Comparison of ENCODE assay signal across 8 cellular contexts in genomic region chr16:11914210-11914758, GRCh38. TPM values are rescaled to one million over a fixed set of nuclear protein-coding genes. Genes with fewer than 3 reads are reported as not detected.
DNase-seq lines count a peak whose midpoint lies in the region; ATAC-seq and TF ChIP-seq lines count a peak whose summit lies in the region.

No MANE protein-coding gene starts in this region.

- H3K9me3 Mint-ChIP-seq in naive thymus-derived CD4-positive, alpha-beta T cell, result peaks cover 0 to 8% (median 0%) of the 10 kb centered on the region in 11 donors

- peak overlapping the region; percentile 84 to 99 (median 96) for H3K4me3 Mint-ChIP-seq in naive thymus-derived CD4-positive, alpha-beta T cell

- peak overlapping the region; percentile 91 for H3K27ac ChIP-seq in KOPT-K1 (ENCODE audit: low read depth, low read length, poor library complexity, severe bottlenecking)
- H3K27ac ChIP-seq in colonic mucosa, result peak overlapping the region; percentile 95
- H3K27ac ChIP-seq in naive thymus-derived CD4-positive, alpha-beta T cell (ENCODE audit: low read depth, low read length), result peak overlapping the region; percentile 87

- H3K36me3 Mint-ChIP-seq in naive thymus-derived CD4-positive, alpha-beta T cell, result peaks cover 0 to 9% (median 0%) of the 10 kb centered on the region in 5 donors

- H3K27me3 ChIP-seq in BE2C (no peaks in the 10 kb centered on the region), colonic mucosa (no peaks in the 10 kb centered on the region)
- no peaks in the 10 kb centered on the region for H3K27me3 ChIP-seq in naive thymus-derived CD4-positive, alpha-beta T cell (ENCODE audit: control insufficient read depth in 2 of 2, insufficient read depth in 2 of 2, low read length in 2 of 2)

- POLR2A ChIA-PET in naive thymus-derived CD4-positive, alpha-beta T cell (lab: Charles Lee), result interaction anchor here (0.5 to 3.4 kb wide), 7 partner anchors 10 to 945 kb away, joined by 3 to 10 read pairs (median 3); partner anchors contain the start of genes RSL1D1 and SNX29

- H3K36me3 ChIP-seq in BE2C (peaks cover 5% of the 10 kb centered on the region; the same call in 1 of the 2 replicates), KOPT-K1 (ENCODE audit: insufficient read depth, low read length) (peaks cover 32% of the 10 kb centered on the region), colonic mucosa (no peaks in the 10 kb centered on the region)
- H3K36me3 ChIP-seq in naive thymus-derived CD4-positive, alpha-beta T cell (ENCODE audit: control insufficient read depth in 2 of 3, insufficient read depth in 3 of 3, low read length in 3 of 3), result peaks cover 0 to 3% (median 0%) of the 10 kb centered on the region in 3 experiments

- peaks cover 0 to 3% (median 0%) of the 10 kb centered on the region in 5 donors for H3K27me3 Mint-ChIP-seq in naive thymus-derived CD4-positive, alpha-beta T cell

- TF ChIP-seq CTCF in BE2C (IDR thresholded peaks at IDR 0.05; ENCODE audit: low read depth, low read length) (no peak), colonic mucosa (IDR thresholded peaks at IDR 0.05) (no peak)

- CTCF ChIA-PET in naive thymus-derived CD4-positive, alpha-beta T cell (lab: Charles Lee), result no interaction called here

- no peak for ATAC-seq in naive thymus-derived CD4-positive, alpha-beta T cell
- ATAC-seq in GM19328 (IDR thresholded peaks at IDR 0.05; ENCODE audit: unreplicated experiment), result no peak

- H3K4me3 ChIP-seq in BE2C (ENCODE audit: low read depth, low read length) (peak overlapping the region; percentile 78), colonic mucosa (peak overlapping the region; percentile 82)
- H3K4me3 ChIP-seq in naive thymus-derived CD4-positive, alpha-beta T cell (ENCODE audit: low read length), result peak overlapping the region; percentile 74

- peak overlapping the region; percentile 82 to 98 (median 94) for H3K27ac Mint-ChIP-seq in naive thymus-derived CD4-positive, alpha-beta T cell

- DNase-seq in BE2C, result no peak
- DNase-seq in colonic mucosa, result no peak
- DNase-seq in naive thymus-derived CD4-positive, alpha-beta T cell, result peak in 7 of 9 donors; percentile 41 to 66 (median 56)
- no peak for DNase-seq in superior temporal gyrus (ENCODE audit: extremely low spot score)
- no peak for DNase-seq in DMS 273 treated with DMSO at 0.1 percent for 48 hours (lab: John Stamatoyannopoulos, UW)
- no peak for DNase-seq in NCI-H2081 (lab: John Stamatoyannopoulos, UW)

- no peaks in the 10 kb centered on the region for H3K4me1 ChIP-seq in BE2C
- H3K4me1 ChIP-seq in colonic mucosa, result peaks cover 8% of the 10 kb centered on the region
- peaks cover 17 to 35% of the 10 kb centered on the region in 2 donors for H3K4me1 ChIP-seq in naive thymus-derived CD4-positive, alpha-beta T cell (ENCODE audit: control insufficient read depth in 2 of 2, insufficient read depth in 2 of 2, low read length in 2 of 2)

- intact Hi-C loops in colonic mucosa (cut with DNase I), result loop anchor here (5.0 kb wide), 1 partner anchor 62 kb away; the partner anchor contains the start of gene RSL1D1
- intact Hi-C loops in naive thymus-derived CD4-positive, alpha-beta T cell (cut with micrococcal nuclease), result loop anchor here in 1 of 2 donors (1.0 to 10.0 kb wide), 3 partner anchors 8 to 349 kb away; no protein-coding TSS in a partner anchor

- H3K9ac ChIP-seq in colonic mucosa (ENCODE audit: low read depth in 2 of 2, low read length in 2 of 2), result peak overlapping the region in 1 of 2 donors; percentile 97

- peaks cover 32 to 53% (median 50%) of the 10 kb centered on the region in 7 donors for H3K4me1 Mint-ChIP-seq in naive thymus-derived CD4-positive, alpha-beta T cell

- no peaks in the 10 kb centered on the region for H3K9me3 ChIP-seq in BE2C
- no peaks in the 10 kb centered on the region for H3K9me3 ChIP-seq in KOPT-K1 (ENCODE audit: insufficient read depth, low read length, poor library complexity, severe bottlenecking)
- H3K9me3 ChIP-seq in colonic mucosa, result no peaks in the 10 kb centered on the region
- H3K9me3 ChIP-seq in naive thymus-derived CD4-positive, alpha-beta T cell (ENCODE audit: control insufficient read depth in 2 of 3, low read length in 3 of 3), result no peaks in the 10 kb centered on the region

RNA-seq across cellular contexts. Expression of gene GSPT1, which starts 1.5 kb away (rescaled TPM):
- polyA plus RNA-seq in BE2C (2012; ENCODE audit: insufficient read depth, insufficient read length, low read depth), result 68.1 TPM
- 100 to 1,000 TPM; 135 to 174 TPM for total RNA-seq in colonic mucosa
- total RNA-seq in naive thymus-derived CD4-positive, alpha-beta T cell, result 100 to 1,000 TPM in 3 of 5 experiments, 10 to 100 TPM in 2; 92.8 to 148 (median 101) TPM
- polyA plus RNA-seq in naive thymus-derived CD4-positive, alpha-beta T cell, result 10 to 100 TPM; 71.0 to 92.7 TPM

RNA-seq across cellular contexts. Expression of gene NPIPB2, which starts 27.6 kb away (rescaled TPM):
- 1.3 TPM for polyA plus RNA-seq in BE2C (2012; ENCODE audit: insufficient read depth, insufficient read length, low read depth)
- 1 to 10 TPM; 2.4 to 9.3 TPM for total RNA-seq in colonic mucosa
- 10 to 100 TPM; 13.7 to 31.0 (median 19.1) TPM for total RNA-seq in naive thymus-derived CD4-positive, alpha-beta T cell
- polyA plus RNA-seq in naive thymus-derived CD4-positive, alpha-beta T cell, result 1 to 10 TPM; 2.2 to 3.2 TPM

RNA-seq across cellular contexts. Expression of gene TNFRSF17, which starts 50.7 kb away (rescaled TPM):
- not detected for polyA plus RNA-seq in BE2C (2012; ENCODE audit: insufficient read depth, insufficient read length, low read depth)
- total RNA-seq in colonic mucosa, result 1 to 10 TPM; 1.3 to 4.2 TPM
- total RNA-seq in naive thymus-derived CD4-positive, alpha-beta T cell, result 1 to 10 TPM in 2 of 5 experiments, not detected in 3; 1.2 to 1.8 TPM
- polyA plus RNA-seq in naive thymus-derived CD4-positive, alpha-beta T cell, result not detected

Comparison
In these comparisons a context has a peak if more than half of its experiments do, and no peak if none do; other contexts are left out.
1. DNase-seq: peak in naive thymus-derived CD4-positive, alpha-beta T cell (7 of 9); none in BE2C (single experiment), colonic mucosa (single experiment), superior temporal gyrus (single experiment), DMS 273 treated with DMSO at 0.1 percent for 48 hours (single experiment) and NCI-H2081 (0 of 2).
2. Peak in every context shown above with its lines, with median percentiles within 50 percentile points of each other: H3K4me3 ChIP-seq and H3K27ac ChIP-seq.